Comparison of ENCODE assay signal across 26 cellular contexts in genomic region chr7:48009257-48009656, GRCh38. TPM values are rescaled to one million over a fixed set of nuclear protein-coding genes. Genes with fewer than 3 reads are reported as not detected.
"Had no signal": no experiment of that assay in that cellular context is flagged by ENCODE, and none has a peak within 500 bp of the region (broad histone marks: within the 10 kb centered on the region; RNA-seq: fewer than 3 reads in every experiment).

No MANE protein-coding gene starts in this region.

- H3K36me3 Mint-ChIP-seq: activated naive CD8-positive, alpha-beta T cell treated with anti-CD3 and anti-CD28 coated beads, Interleukin-2, amount 10 ng/mL, durations not matched to agents 7 days and 5 days had no signal

- H3K9me3 Mint-ChIP-seq: activated naive CD8-positive, alpha-beta T cell treated with anti-CD3 and anti-CD28 coated beads, Interleukin-2, amount 10 ng/mL, durations not matched to agents 7 days and 5 days; T-helper 2 cell treated with Interferon-gamma antibody and Interleukin-4, amounts not matched to agents 5 μg/mL and 100 μg/mL, for 36 hours had no signal

- H3K4me1 ChIP-seq: adrenal gland had no signal

- ATAC-seq: activated CD8-positive, alpha-beta T cell treated with anti-CD3 and anti-CD28 coated beads, Interleukin-2, amount 10 ng/mL, durations not matched to agents 7 days and 5 days had no signal

- H3K4me3 ChIP-seq: adrenal gland had no signal

- H3K9me3 ChIP-seq: adrenal gland had no signal

- H3K27me3 ChIP-seq: adrenal gland had no signal

- H3K36me3 ChIP-seq: adrenal gland had no signal

- H3K27ac ChIP-seq: adrenal gland had no signal

- DNase-seq: activated CD4-positive, alpha-beta T cell treated with anti-CD3 and anti-CD28 coated beads for 48 hours; activated CD4-positive, alpha-beta T cell treated with anti-CD3 and anti-CD28 coated beads, Interleukin-2, amount 50 U/mL, for 4 hours; activated CD4-positive, CD25-positive, alpha-beta regulatory T cell treated with anti-CD3 and anti-CD28 coated beads, Interleukin-2, amount 50 U/mL, for 72 hours; activated CD8-positive, alpha-beta memory T cell treated with anti-CD3 and anti-CD28 coated beads, Interleukin-2, amount 50 U/mL, for 48 hours; activated CD8-positive, alpha-beta T cell treated with anti-CD3 and anti-CD28 coated beads, Interleukin-2, amount 10 ng/mL, durations not matched to agents 7 days and 5 days; activated naive CD4-positive, alpha-beta T cell treated with anti-CD3 and anti-CD28 coated beads, Interleukin-2, amount 50 U/mL, for 16 hours; activated naive CD8-positive, alpha-beta T cell treated with anti-CD3 and anti-CD28 coated beads, Interleukin-2, amount 10 ng/mL, durations not matched to agents 7 days and 5 days; activated T-cell treated with anti-CD3 and anti-CD28 coated beads, Interleukin-2, amount 50 U/mL, for 1 hour; adrenal gland; anterior cingulate cortex; caudate nucleus; Karpas-422; MM.1S; NCI-H1105; NCI-H1436; NCI-H1694 treated with DMSO at 0.1 percent for 48 hours; NCI-H2029 treated with DMSO at 0.1 percent for 48 hours; NCI-H345; NCI-H510A; NCI-H526 treated with DMSO at 0.1 percent for 48 hours; NCI-H82; SIG-M5; SW 1271 had no signal

- H3K4me3 Mint-ChIP-seq: activated CD8-positive, alpha-beta T cell treated with anti-CD3 and anti-CD28 coated beads, Interleukin-2, amount 10 ng/mL, durations not matched to agents 7 days and 5 days; activated naive CD8-positive, alpha-beta T cell treated with anti-CD3 and anti-CD28 coated beads, Interleukin-2, amount 10 ng/mL, durations not matched to agents 7 days and 5 days; T-helper 2 cell treated with Interferon-gamma antibody and Interleukin-4, amounts not matched to agents 5 μg/mL and 100 μg/mL, for 36 hours had no signal

- H3K27ac Mint-ChIP-seq: activated CD8-positive, alpha-beta T cell treated with anti-CD3 and anti-CD28 coated beads, Interleukin-2, amount 10 ng/mL, durations not matched to agents 7 days and 5 days; activated naive CD8-positive, alpha-beta T cell treated with anti-CD3 and anti-CD28 coated beads, Interleukin-2, amount 10 ng/mL, durations not matched to agents 7 days and 5 days; T-helper 2 cell treated with Interferon-gamma antibody and Interleukin-4, amounts not matched to agents 5 μg/mL and 100 μg/mL, for 36 hours had no signal

RNA-seq across cellular contexts. Expression of gene SUN3, which starts 19.6 kb away (rescaled TPM):
- total RNA-seq: activated naive CD8-positive, alpha-beta T cell treated with anti-CD3 and anti-CD28 coated beads, Interleukin-2, amount 10 ng/mL, durations not matched to agents 7 days and 5 days; adrenal gland; RPMI7951; T-helper 1 cell treated with Interleukin-12 subunit alpha and Interleukin-12 subunit beta and Interleukin-4 antibody, amounts not matched to agents 30 ng/mL and 1 ng/mL, for 36 hours had no signal

RNA-seq across cellular contexts. Expression of gene C7orf57, which starts 26.1 kb away (rescaled TPM):
- polyA plus RNA-seq: adrenal gland had no signal
